In genomic region chr5:139862803-139863202, GRCh38 we compare ENCODE assay signal across 11 cellular contexts.
DNase-seq lines count a peak whose midpoint lies in the region; ATAC-seq and TF ChIP-seq lines count a peak whose summit lies in the region.
"Had no signal": no experiment of that assay in that cellular context is flagged by ENCODE, and none has a peak within 500 bp of the region (broad histone marks: within the 10 kb centered on the region; RNA-seq: fewer than 3 reads in every experiment).

No MANE protein-coding gene starts in this region.

- TF ChIP-seq CTCF in Loucy (conservative IDR thresholded peaks at IDR 0.05; ENCODE audit: low read length) (peak; percentile 34), psoas muscle (IDR thresholded peaks at IDR 0.05) (no peak), right atrium auricular region (IDR thresholded peaks at IDR 0.05) (no peak)

- no peaks in the 10 kb centered on the region for H3K36me3 ChIP-seq in Loucy (ENCODE audit: insufficient read depth, low read length)
- H3K36me3 ChIP-seq in psoas muscle (ENCODE audit: insufficient read depth in 1 of 2, low read depth in 1 of 2): no peaks in the 10 kb centered on the region
- no peaks in the 10 kb centered on the region for H3K36me3 ChIP-seq in right atrium auricular region

- no peaks in the 10 kb centered on the region for H3K9me2 ChIP-seq in Loucy (replicated peaks; ENCODE audit: low read depth, low read length)

- H3K9me3 ChIP-seq in Loucy (ENCODE audit: insufficient read depth, low read depth, low read length) (no peaks in the 10 kb centered on the region), psoas muscle (no peaks in the 10 kb centered on the region), right atrium auricular region (no peaks in the 10 kb centered on the region)

- ATAC-seq in psoas muscle (no peak), HG02798 (IDR thresholded peaks at IDR 0.05; ENCODE audit: poor library complexity, unreplicated experiment) (no peak)
- ATAC-seq: effector memory CD8-positive, alpha-beta T cell had no signal

- no peaks in the 10 kb centered on the region for H4K20me1 ChIP-seq in Loucy (ENCODE audit: insufficient read depth, low read length, poor library complexity, severe bottlenecking)

- WGBS in psoas muscle, 3 donors: 74 to 92% (median 80%) methylated on average over 2 of the region's 2 CpGs

- H3K27me3 ChIP-seq in Loucy (ENCODE audit: insufficient read depth, low read length, poor library complexity, severe bottlenecking) (no peaks in the 10 kb centered on the region), psoas muscle (ENCODE audit: insufficient read depth in 3 of 3, low read length in 2 of 3) (no peaks in the 10 kb centered on the region), right atrium auricular region (no peaks in the 10 kb centered on the region)

- DNase-seq in ELR (ENCODE audit: low read depth) (peak; percentile 6), psoas muscle (no peak), right atrium auricular region (ENCODE audit: low spot score) (no peak), NCI-H187 (lab: John Stamatoyannopoulos, UW) (no peak)
- DNase-seq in activated T-cell treated with anti-CD3 and anti-CD28 coated beads, Interleukin-2, amount 50 U/mL, for 48 hours: no peak
- DNase-seq: activated naive CD4-positive, alpha-beta T cell treated with anti-CD3 and anti-CD28 coated beads for 36 hours; effector memory CD8-positive, alpha-beta T cell; stimulated activated CD4-positive, alpha-beta T cell treated with anti-CD3 and anti-CD28 coated beads, Interleukin-4, amount 100 ng/mL, for 4 hours had no signal

- no peak overlapping the region for H3K4me3 ChIP-seq in Loucy (ENCODE audit: low read length, poor library complexity, severe bottlenecking)
- no peak overlapping the region for H3K4me3 ChIP-seq in psoas muscle
- H3K4me3 ChIP-seq in right atrium auricular region: no peak overlapping the region

- intact Hi-C loops in psoas muscle (cut with DNase I): loop anchor here (5.0 kb wide), 1 partner anchor 104 kb away; no protein-coding TSS in a partner anchor

- H3K4me1 ChIP-seq in Loucy (ENCODE audit: insufficient read depth, low read length, poor library complexity, severe bottlenecking) (no peaks in the 10 kb centered on the region), psoas muscle (peaks cover 12% of the 10 kb centered on the region), right atrium auricular region (peaks cover 0 to 7% of the 10 kb centered on the region in 2 donors)

- no peak overlapping the region for H3K9ac ChIP-seq in Loucy (ENCODE audit: low read depth, low read length, poor library complexity, severe bottlenecking)

- no peaks in the 10 kb centered on the region for H3F3A ChIP-seq in Loucy (ENCODE audit: low read depth)

- H3K4me2 ChIP-seq in Loucy (ENCODE audit: low read depth, low read length, poor library complexity, severe bottlenecking): no peak overlapping the region

- H3K27ac ChIP-seq in cingulate gyrus (ENCODE audit: low read depth, low read length) (peak overlapping the region; percentile 57), psoas muscle (peak overlapping the region; percentile 82), right atrium auricular region (no peak overlapping the region)

- no peaks in the 10 kb centered on the region for H3K79me2 ChIP-seq in Loucy (ENCODE audit: insufficient read depth, low read length)

- H2AFZ ChIP-seq in Loucy (ENCODE audit: low read length): no peak overlapping the region

Comparison
In these comparisons a context has a peak if more than half of its experiments do, and no peak if none do; other contexts are left out.
1. H3K27ac ChIP-seq: peak in cingulate gyrus (single experiment) and psoas muscle (single experiment); none in right atrium auricular region (0 of 2).